In the genomic region with DNA sequence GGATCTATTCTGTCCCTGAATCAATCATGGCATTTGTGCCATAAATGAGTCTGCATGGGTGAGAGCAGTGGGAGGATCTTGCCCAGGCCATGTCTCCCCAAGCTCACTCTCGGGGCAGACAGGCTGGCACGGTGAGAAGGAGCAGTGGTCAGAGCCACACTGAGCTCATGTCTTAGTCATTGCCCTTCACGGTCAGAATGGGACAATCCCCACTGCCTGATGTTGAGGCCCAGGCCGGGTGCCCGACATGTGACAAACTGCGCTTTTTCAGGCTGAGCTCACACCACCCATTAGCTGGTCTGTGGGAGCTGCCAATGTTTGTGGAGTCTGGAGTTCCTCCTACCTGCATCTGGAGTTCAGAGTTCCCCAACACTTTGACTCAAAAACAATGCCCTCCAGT, we compare ENCODE assay signal across 13 cellular contexts.
"Had no signal": no experiment of that assay in that cellular context is flagged by ENCODE, and none has a peak within 500 bp of the region (broad histone marks: within the 10 kb centered on the region; RNA-seq: fewer than 3 reads in every experiment).

No MANE protein-coding gene starts in this region.

- H3K36me3 ChIP-seq: breast epithelium, uterus had no signal

- H3K4me3 ChIP-seq: breast epithelium, smooth muscle cell, testis, uterus had no signal

- H3K36me3 Mint-ChIP-seq: mesothelial cell of epicardium had no signal

- H3K27ac Mint-ChIP-seq: endodermal cell, mesothelial cell of epicardium had no signal

- H3K27ac ChIP-seq: breast epithelium, parathyroid adenoma, testis, uterus had no signal

- H3K4me1 ChIP-seq: breast epithelium, parathyroid adenoma, testis had no signal

- H3K4me3 Mint-ChIP-seq: endodermal cell, mesothelial cell of epicardium had no signal

- DNase-seq: activated CD4-positive, alpha-beta T cell treated with anti-CD3 and anti-CD28 coated beads, Interleukin-2, amount 50 U/mL, for 1 hour; activated naive CD4-positive, alpha-beta T cell treated with anti-CD3 and anti-CD28 coated beads, Interleukin-2, amount 50 U/mL, for 16 hours; endodermal cell; erythroblast; hippocampal formation; retina; stimulated activated naive CD4-positive, alpha-beta T cell treated with Interleukin-2 at 50 U/mL for 16 hours; testis; uterus had no signal

- H3K9me3 ChIP-seq: breast epithelium, testis, uterus had no signal

- H3K27me3 ChIP-seq: breast epithelium, testis, uterus had no signal

- H3K9me3 Mint-ChIP-seq: endodermal cell, mesothelial cell of epicardium had no signal
